Comparison of ENCODE assay signal across 10 cellular contexts in genomic region chr1:212167098-212167497, GRCh38.
A peak's percentile ranks its signal among the peaks of the same experiment; 100 is the strongest.
DNase-seq lines count a peak whose midpoint lies in the region; ATAC-seq and TF ChIP-seq lines count a peak whose summit lies in the region.
"Had no signal": no experiment of that assay in that cellular context is flagged by ENCODE, and none has a peak within 500 bp of the region (broad histone marks: within the 10 kb centered on the region; RNA-seq: fewer than 3 reads in every experiment).

No MANE protein-coding gene starts in this region.

- peak overlapping the region; percentile 7; the same call in 1 of the 2 replicates for H3K4me2 ChIP-seq in IMR-90 (ENCODE audit: low read depth, low read length)
- H3K4me2 ChIP-seq: KMS-11 had no signal

- H2BK15ac ChIP-seq in IMR-90 (ENCODE audit: low read depth, low read length) = no peak overlapping the region

- 12% methylated on average over 3 of the region's 7 CpGs; no CpG with 5 or more reads in 1 of the 2 experiments for WGBS in IMR-90 (ENCODE audit: extremely low coverage in 2 of 2, insufficient read length in 1 of 2), 2 experiments
- 38 to 74% methylated on average over 7 of the region's 7 CpGs for WGBS in sigmoid colon, 2 donors

- no peak overlapping the region for H2BK5ac ChIP-seq in IMR-90 (ENCODE audit: low read depth, low read length, poor library complexity, severe bottlenecking)

- H2AK5ac ChIP-seq in IMR-90 (ENCODE audit: low read depth, low read length) = no peak overlapping the region

- H4K5ac ChIP-seq in IMR-90 (ENCODE audit: low read depth, low read length) = no peak overlapping the region

- H3K27ac ChIP-seq in IMR-90 (ENCODE audit: insufficient read depth, low read length) = no peak overlapping the region
- peak overlapping the region; percentile 16 to 57 for H3K27ac ChIP-seq in right atrium auricular region
- no peak overlapping the region for H3K27ac ChIP-seq in sigmoid colon
- H3K27ac ChIP-seq in colonic mucosa = no peak overlapping the region
- H3K27ac ChIP-seq: KMS-11 had no signal

- peak; percentile 89 for ATAC-seq in IMR-90 (ENCODE audit: low read depth)

- POLR2A ChIA-PET in IMR-90 (lab: Charles Lee; ENCODE audit: unreplicated experiment) = no interaction called here

- peaks cover 9% of the 10 kb centered on the region; the same call in 1 of the 2 replicates for H3K9me1 ChIP-seq in IMR-90 (ENCODE audit: insufficient read depth, low read length)

- intact Hi-C loops in IMR-90 (cut with micrococcal nuclease) = loop anchor here (2.0 kb wide), 1 partner anchor 14 kb away; no protein-coding TSS in a partner anchor
- intact Hi-C loops in sigmoid colon (cut with DNase I) = no loop called here
- intact Hi-C loops in colonic mucosa (cut with DNase I) = no loop called here

- no peak overlapping the region for H2BK20ac ChIP-seq in IMR-90 (ENCODE audit: low read depth, low read length)

- H3K4me1 Mint-ChIP-seq in endothelial cell (ENCODE audit: unreplicated experiment) = no peaks in the 10 kb centered on the region

- H3K27me3 ChIP-seq in IMR-90 (ENCODE audit: control insufficient read depth, insufficient read depth, low read length) (no peaks in the 10 kb centered on the region), right atrium auricular region (no peaks in the 10 kb centered on the region), sigmoid colon (no peaks in the 10 kb centered on the region), colonic mucosa (no peaks in the 10 kb centered on the region)

- H2AFZ ChIP-seq in IMR-90 (replicated peaks; ENCODE audit: low read length, poor library complexity) = peak overlapping the region; percentile 9

- TF ChIP-seq RAD21 in IMR-90 (IDR thresholded peaks at IDR 0.05; ENCODE audit: low read length) = no peak

- in situ Hi-C loops in IMR-90 (cut with MboI; ENCODE audit: low sequenced_read_pairs) = no loop called here

- H2BK120ac ChIP-seq in IMR-90 (ENCODE audit: low read depth, low read length) = no peak overlapping the region

- H3K36me3 ChIP-seq in IMR-90 (ENCODE audit: control insufficient read depth, insufficient read depth, low read length) (no peaks in the 10 kb centered on the region), right atrium auricular region (no peaks in the 10 kb centered on the region), sigmoid colon (no peaks in the 10 kb centered on the region), colonic mucosa (no peaks in the 10 kb centered on the region)

- TF ChIP-seq CTCF in IMR-90 (conservative IDR thresholded peaks at IDR 0.05; ENCODE audit: low read depth, low read length) (no peak), right atrium auricular region (IDR thresholded peaks at IDR 0.05) (no peak), sigmoid colon (IDR thresholded peaks at IDR 0.05) (no peak), colonic mucosa (IDR thresholded peaks at IDR 0.05) (no peak), endothelial cell (IDR thresholded peaks at IDR 0.05; ENCODE audit: unreplicated experiment) (no peak)

- H3K4ac ChIP-seq in IMR-90 (ENCODE audit: low read depth, low read length) = no peak overlapping the region

- CTCF ChIA-PET in IMR-90 (lab: Yijun Ruan, JAX) = interaction anchor here (0.5 kb wide), 1 partner anchor 107 kb away, joined by 3 read pairs; no protein-coding TSS in a partner anchor

- no peaks in the 10 kb centered on the region for H3K9me3 Mint-ChIP-seq in endothelial cell (ENCODE audit: unreplicated experiment)

- BruUV-seq in IMR-90 (replicated peaks; lab: Mats Ljungman, UMichigan) = no TSS peak

- H3K4me1 ChIP-seq in IMR-90 (ENCODE audit: control insufficient read depth, insufficient read depth, low read length) (peaks cover 6% of the 10 kb centered on the region), right atrium auricular region (peaks cover 0 to 21% of the 10 kb centered on the region in 2 donors), sigmoid colon (peaks cover 0 to 18% (median 13%) of the 10 kb centered on the region in 4 donors), colonic mucosa (no peaks in the 10 kb centered on the region)

- H3K36me3 Mint-ChIP-seq in endothelial cell (ENCODE audit: low read depth, unreplicated experiment) = no peaks in the 10 kb centered on the region

- H3K9me3 ChIP-seq in IMR-90 (ENCODE audit: control insufficient read depth, insufficient read depth, low read length) = no peaks in the 10 kb centered on the region
- no peaks in the 10 kb centered on the region for H3K9me3 ChIP-seq in right atrium auricular region
- H3K9me3 ChIP-seq in sigmoid colon = no peaks in the 10 kb centered on the region
- no peaks in the 10 kb centered on the region for H3K9me3 ChIP-seq in colonic mucosa

- H4K20me1 ChIP-seq in IMR-90 (ENCODE audit: insufficient read depth, low read length) = peaks cover 5% of the 10 kb centered on the region; the same call in 1 of the 2 replicates

- H3K18ac ChIP-seq in IMR-90 (ENCODE audit: low read depth, low read length) = no peak overlapping the region

- DNase-seq in IMR-90 = peak; percentile 90
- DNase-seq in astrocyte of the hippocampus (ENCODE audit: low read depth, low spot score) = peak; percentile 20
- no peak for DNase-seq in right atrium auricular region (ENCODE audit: low spot score)
- DNase-seq in sigmoid colon = peak; percentile 65
- DNase-seq in colonic mucosa = no peak
- no peak for DNase-seq in endothelial cell (ENCODE audit: low spot score)
- DNase-seq in NCI-H1694 (lab: John Stamatoyannopoulos, UW) = no peak
- no peak for DNase-seq in NCI-H2196 (lab: John Stamatoyannopoulos, UW; ENCODE audit: unreplicated experiment)
- DNase-seq: GOT3 had no signal

- H3K79me1 ChIP-seq in IMR-90 (ENCODE audit: low read depth in 1 of 2, low read length in 2 of 2) = no peaks in the 10 kb centered on the region

- no peak overlapping the region for H3K4me3 ChIP-seq in IMR-90 (ENCODE audit: insufficient read depth, low read depth, low read length)
- H3K4me3 ChIP-seq in right atrium auricular region = no peak overlapping the region
- H3K4me3 ChIP-seq in sigmoid colon = no peak overlapping the region
- H3K4me3 ChIP-seq in colonic mucosa = no peak overlapping the region

- H4K8ac ChIP-seq in IMR-90 (ENCODE audit: low read depth in 2 of 2, low read length in 2 of 2) = no peak overlapping the region

- no peak for TF ChIP-seq EP300 in sigmoid colon (IDR thresholded peaks at IDR 0.05)

- H3K27ac Mint-ChIP-seq in endothelial cell (ENCODE audit: unreplicated experiment) = no peak overlapping the region

- H3K14ac ChIP-seq in IMR-90 (replicated peaks; ENCODE audit: low read depth, low read length) = no peak overlapping the region

- H3K56ac ChIP-seq in IMR-90 (ENCODE audit: extremely low read depth, insufficient read depth, low read length) = no peak overlapping the region

- H3K9ac ChIP-seq in IMR-90 (ENCODE audit: low read depth, low read length) (no peak overlapping the region), colonic mucosa (ENCODE audit: low read depth in 2 of 2, low read length in 2 of 2) (no peak overlapping the region)
- H3K9ac ChIP-seq: KMS-11 had no signal

- H3K27me3 Mint-ChIP-seq in endothelial cell (ENCODE audit: unreplicated experiment) = peaks cover 1% of the 10 kb centered on the region

- dilution Hi-C loops in IMR-90 (cut with HindIII; ENCODE audit: low sequenced_read_pairs, unreplicated experiment) = no loop called here

- TF ChIP-seq POLR2A in IMR-90 (IDR thresholded peaks at IDR 0.05; ENCODE audit: low read depth, low read length) = no peak
- TF ChIP-seq POLR2A in sigmoid colon (IDR thresholded peaks at IDR 0.05) = no peak

- no peak overlapping the region for H2AK9ac ChIP-seq in IMR-90 (replicated peaks; ENCODE audit: low read depth, low read length, poor library complexity)

- H4K91ac ChIP-seq in IMR-90 (ENCODE audit: insufficient read depth, low read depth, low read length) = no peak overlapping the region

- no peak overlapping the region for H3K23ac ChIP-seq in IMR-90 (ENCODE audit: low read depth, low read length)

- H3K4me3 Mint-ChIP-seq in endothelial cell (ENCODE audit: unreplicated experiment) = no peak overlapping the region

TF ChIP-seq in IMR-90, 13 proteins besides CTCF, POLR2A, EP300 and RAD21:
- TF ChIP-seq SMC3 (IDR thresholded peaks at IDR 0.05; ENCODE audit: low read depth, low read length) (no peak), RFX5 (IDR thresholded peaks at IDR 0.05; ENCODE audit: low read depth, low read length) (no peak), RCOR1 (IDR thresholded peaks at IDR 0.05; ENCODE audit: insufficient replicate concordance, low read length) (no peak), BHLHE40 (IDR thresholded peaks at IDR 0.05; ENCODE audit: low read depth, low read length) (peak; percentile 70), USF2 (IDR thresholded peaks at IDR 0.05; ENCODE audit: low read depth, low read length) (no peak), ELK1 (IDR thresholded peaks at IDR 0.05; ENCODE audit: borderline replicate concordance, low read depth, low read length) (no peak), MAZ (IDR thresholded peaks at IDR 0.05; ENCODE audit: borderline replicate concordance, low read depth, low read length) (no peak), CEBPB (IDR thresholded peaks at IDR 0.05; ENCODE audit: low read depth, low read length) (peak; percentile 74)

Comparison
In these comparisons a context has a peak if more than half of its experiments do, and no peak if none do; other contexts are left out.
1. DNase-seq: peak in IMR-90 (single experiment), astrocyte of the hippocampus (single experiment) and sigmoid colon (single experiment); none in right atrium auricular region (single experiment), colonic mucosa (single experiment), endothelial cell (single experiment), NCI-H1694 (single experiment) and NCI-H2196 (single experiment).
2. H3K27ac ChIP-seq: peak in right atrium auricular region (2 of 2); none in IMR-90 (single experiment), sigmoid colon (0 of 4) and colonic mucosa (single experiment).